In genomic region chr1:110034040-110034450, GRCh38 we compare ENCODE assay signal across 9 cellular contexts. TPM values are rescaled to one million over a fixed set of nuclear protein-coding genes. Genes with fewer than 3 reads are reported as not detected.
DNase-seq lines count a peak whose midpoint lies in the region; ATAC-seq and TF ChIP-seq lines count a peak whose summit lies in the region.
"Had no signal": no experiment of that assay in that cellular context is flagged by ENCODE, and none has a peak within 500 bp of the region (broad histone marks: within the 10 kb centered on the region; RNA-seq: fewer than 3 reads in every experiment).

No MANE protein-coding gene starts in this region.

- no peak overlapping the region for H2AFZ ChIP-seq in OCI-LY1 (ENCODE audit: low read length)
- H2AFZ ChIP-seq in osteoblast (ENCODE audit: low read length), result peak overlapping the region; percentile 80

- H3K27me3 Mint-ChIP-seq in CD4-positive, alpha-beta T cell, result no peaks in the 10 kb centered on the region

- H3K9me3 Mint-ChIP-seq in CD4-positive, alpha-beta T cell, result no peaks in the 10 kb centered on the region

- CTCF ChIA-PET in CD4-positive, alpha-beta T cell (lab: Charles Lee), result interaction anchor here (1.0 to 1.8 kb wide), 5 partner anchors 23 to 488 kb away, joined by 4 to 8 read pairs (median 7); partner anchors contain the start of gene AHCYL1

- ATAC-seq in CD4-positive, alpha-beta T cell (ENCODE audit: poor library complexity), result no peak
- ATAC-seq in GM21717 (IDR thresholded peaks at IDR 0.05; ENCODE audit: unreplicated experiment) (no peak), HG02798 (IDR thresholded peaks at IDR 0.05; ENCODE audit: poor library complexity, unreplicated experiment) (no peak)

- POLR2A ChIA-PET in CD4-positive, alpha-beta T cell (lab: Charles Lee), result interaction anchor here (0.6 to 1.9 kb wide), 26 partner anchors 9 to 1415 kb away, joined by 3 to 33 read pairs (median 4); partner anchors contain the start of genes AHCYL1, AMIGO1, ATXN7L2 and CD53

- H3K9ac ChIP-seq in OCI-LY1 (ENCODE audit: low read length) (peak overlapping the region; percentile 40), endocrine pancreas (ENCODE audit: control insufficient read depth, insufficient read depth, low read length) (no peak overlapping the region)

- peak overlapping the region; percentile 67 for H3K4me2 ChIP-seq in OCI-LY1 (ENCODE audit: low read length)
- peak overlapping the region; percentile 97 for H3K4me2 ChIP-seq in osteoblast (ENCODE audit: insufficient read depth, low read length)

- no peaks in the 10 kb centered on the region for H3K9me2 ChIP-seq in OCI-LY1 (ENCODE audit: low read depth, low read length)

- H3K36me3 Mint-ChIP-seq in CD4-positive, alpha-beta T cell (ENCODE audit: low read depth), result peaks cover 35% of the 10 kb centered on the region

- DNase-seq in CD4-positive, alpha-beta T cell, result no peak
- DNase-seq in osteoblast (ENCODE audit: insufficient read length, low spot score, missing footprints) (no peak), DMS53 treated with DMSO at 0.1 percent for 48 hours (lab: John Stamatoyannopoulos, UW; ENCODE audit: unreplicated experiment) (no peak), GM19238 (ENCODE audit: insufficient read length, low spot score) (no peak)

- intact Hi-C loops in CD4-positive, alpha-beta T cell (cut with DNase I, micrococcal nuclease), result loop anchor here (1.0 to 10.0 kb wide), 7 partner anchors 49 to 1411 kb away; partner anchors contain the start of genes AHCYL1 (in 2 of the 2), ATP5PB (in 1 of the 2), ATXN7L2 (in 1 of the 2) and LRIF1 (in 1 of the 2)

- H3K27me3 ChIP-seq in CD4-positive, alpha-beta T cell (ENCODE audit: control insufficient read depth, insufficient read depth, low read length), result no peaks in the 10 kb centered on the region
- no peaks in the 10 kb centered on the region for H3K27me3 ChIP-seq in OCI-LY1 (ENCODE audit: insufficient read depth, low read length)
- H3K27me3 ChIP-seq in endocrine pancreas (ENCODE audit: control insufficient read depth, insufficient read depth, low read length), result no peaks in the 10 kb centered on the region
- H3K27me3 ChIP-seq in osteoblast (ENCODE audit: insufficient read depth, low read length), result no peaks in the 10 kb centered on the region

- peaks cover 59% of the 10 kb centered on the region for H3K4me1 Mint-ChIP-seq in CD4-positive, alpha-beta T cell (ENCODE audit: low read depth)

- peaks cover 49% of the 10 kb centered on the region for H3K4me1 ChIP-seq in OCI-LY1 (ENCODE audit: insufficient read depth, low read length, severe bottlenecking)
- no peaks in the 10 kb centered on the region for H3K4me1 ChIP-seq in endocrine pancreas (ENCODE audit: control insufficient read depth, insufficient read depth, low read length)
- peaks cover 19% of the 10 kb centered on the region for H3K4me1 ChIP-seq in osteoblast (ENCODE audit: insufficient read depth, low read length)

- H3F3A ChIP-seq in OCI-LY1 (ENCODE audit: insufficient read depth, low read length), result no peaks in the 10 kb centered on the region

- H3K4me3 Mint-ChIP-seq in CD4-positive, alpha-beta T cell, result peak overlapping the region; percentile 98

- TF ChIP-seq CTCF in CD4-positive, alpha-beta T cell (IDR thresholded peaks at IDR 0.05), result no peak
- TF ChIP-seq CTCF in OCI-LY1 (IDR thresholded peaks at IDR 0.05; ENCODE audit: low read length), result no peak
- no peak for TF ChIP-seq CTCF in osteoblast (IDR thresholded peaks at IDR 0.05; ENCODE audit: extremely low read depth, low read depth, low read length)

- H3K79me2 ChIP-seq in OCI-LY1 (ENCODE audit: insufficient read depth, low read length) (peaks cover 8% of the 10 kb centered on the region), osteoblast (ENCODE audit: insufficient read depth, low read length) (peaks cover 36% of the 10 kb centered on the region)

- no peaks in the 10 kb centered on the region for H4K20me1 ChIP-seq in OCI-LY1 (ENCODE audit: insufficient read depth, low read length)
- peaks cover 22% of the 10 kb centered on the region for H4K20me1 ChIP-seq in osteoblast (ENCODE audit: insufficient read depth, low read length)

- H3K4me3 ChIP-seq in OCI-LY1 (ENCODE audit: low read depth, low read length, poor library complexity, severe bottlenecking), result peak overlapping the region; percentile 79
- peak overlapping the region; percentile 85 for H3K4me3 ChIP-seq in endocrine pancreas (ENCODE audit: control insufficient read depth, insufficient read depth, low read length)
- H3K4me3 ChIP-seq in osteoblast (ENCODE audit: insufficient read depth, low read length), result peak overlapping the region; percentile 90

- H3K27ac Mint-ChIP-seq in CD4-positive, alpha-beta T cell, result peak overlapping the region; percentile 81

- peaks cover 19% of the 10 kb centered on the region; the same call in 1 of the 2 replicates for H3K36me3 ChIP-seq in OCI-LY1 (ENCODE audit: insufficient read depth, low read length)
- no peaks in the 10 kb centered on the region for H3K36me3 ChIP-seq in endocrine pancreas (ENCODE audit: control insufficient read depth, insufficient read depth, low read length)
- H3K36me3 ChIP-seq in osteoblast (ENCODE audit: insufficient read depth, low read length), result peaks cover 20% of the 10 kb centered on the region

- no peaks in the 10 kb centered on the region for H3K9me3 ChIP-seq in CD4-positive, alpha-beta T cell (ENCODE audit: control insufficient read depth, low read length)
- H3K9me3 ChIP-seq in OCI-LY1 (ENCODE audit: low read length) (no peaks in the 10 kb centered on the region), endocrine pancreas (ENCODE audit: control insufficient read depth, low read length) (no peaks in the 10 kb centered on the region), osteoblast (ENCODE audit: low read depth, low read length) (no peaks in the 10 kb centered on the region)

- H3K27ac ChIP-seq in CD4-positive, alpha-beta T cell (ENCODE audit: low read depth, low read length), result peak overlapping the region; percentile 64
- peak overlapping the region; percentile 35 for H3K27ac ChIP-seq in OCI-LY1 (ENCODE audit: low read depth, low read length, poor library complexity, severe bottlenecking)
- peak overlapping the region; percentile 21 for H3K27ac ChIP-seq in osteoblast (ENCODE audit: low read depth, low read length)

RNA-seq across cellular contexts. Expression of gene STRIP1, which starts 0.4 kb away (rescaled TPM):
- 10 to 100 TPM; 74.3 to 80.9 TPM for total RNA-seq in CD4-positive, alpha-beta T cell
- 51.0 and 51.4 TPM in 2 replicates for total RNA-seq in osteoblast

RNA-seq across cellular contexts. Expression of gene ALX3, which starts 36.4 kb away (rescaled TPM):
- not detected for total RNA-seq in CD4-positive, alpha-beta T cell
- not detected in 2 replicates for total RNA-seq in osteoblast
- total RNA-seq: left lobe of liver had no signal

RNA-seq across cellular contexts. Expression of gene AHCYL1, which starts 49.5 kb away (rescaled TPM):
- total RNA-seq in CD4-positive, alpha-beta T cell, result 1 to 10 TPM; 6.9 to 8.4 TPM
- 56.8 and 61.0 TPM in 2 replicates for total RNA-seq in osteoblast
